ENCODE assay signal across 26 cellular contexts in the genomic region with DNA sequence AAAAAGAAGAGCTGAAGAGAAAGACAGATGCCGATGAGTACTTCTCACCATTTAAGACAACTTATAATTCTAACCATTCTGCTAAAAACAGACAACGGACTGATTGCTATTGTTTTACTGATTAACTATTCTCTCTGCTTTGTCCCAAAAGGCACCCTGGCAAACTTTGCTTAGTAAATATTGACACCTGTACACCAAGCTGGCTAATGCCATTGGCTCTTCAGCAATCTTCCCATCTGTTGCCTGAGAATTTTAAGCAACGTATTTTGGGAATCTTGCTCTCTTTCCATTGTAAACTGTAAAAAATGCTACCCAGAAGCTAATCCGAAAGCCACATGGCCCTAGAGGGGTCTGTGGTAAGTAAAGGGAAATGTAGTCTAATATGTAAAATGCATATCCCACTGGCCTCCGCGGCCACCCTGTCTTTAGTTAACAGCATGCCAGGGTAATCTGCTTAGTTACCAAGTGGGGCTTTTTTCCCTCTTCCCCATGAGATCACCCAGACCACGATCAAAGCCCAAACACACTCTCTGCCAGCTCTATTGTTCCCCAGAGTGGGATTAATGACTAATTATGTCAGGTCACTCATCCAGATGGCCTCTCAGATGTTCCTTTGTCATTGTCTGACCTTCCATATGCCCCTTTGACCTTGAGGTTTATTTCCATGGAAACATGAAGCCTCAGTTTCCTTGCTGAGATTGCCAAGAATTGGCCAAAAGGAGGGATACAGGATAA.
A peak's percentile ranks its signal among the peaks of the same experiment; 100 is the strongest.
DNase-seq lines count a peak whose midpoint lies in the region; ATAC-seq and TF ChIP-seq lines count a peak whose summit lies in the region.
"Had no signal": no experiment of that assay in that cellular context is flagged by ENCODE, and none has a peak within 500 bp of the region (broad histone marks: within the 10 kb centered on the region; RNA-seq: fewer than 3 reads in every experiment).

No MANE protein-coding gene starts in this region.

- peaks cover 4% of the 10 kb centered on the region for H4K20me1 ChIP-seq in neural progenitor cell (ENCODE audit: low read depth)

- H3K27ac ChIP-seq in neural progenitor cell (no peak overlapping the region), tibial nerve (no peak overlapping the region), lower lobe of right lung (no peak overlapping the region)
- H3K27ac ChIP-seq: dorsolateral prefrontal cortex, heart right ventricle, KMS-11, left lung, pancreas had no signal

- H3F3A ChIP-seq in neural progenitor cell (ENCODE audit: low read depth) = peaks cover 15% of the 10 kb centered on the region

- peaks cover 31% of the 10 kb centered on the region for H3K4me1 ChIP-seq in neural progenitor cell
- no peaks in the 10 kb centered on the region for H3K4me1 ChIP-seq in tibial nerve
- H3K4me1 ChIP-seq in lower lobe of right lung = no peaks in the 10 kb centered on the region
- H3K4me1 ChIP-seq: heart right ventricle, left lung, pancreas had no signal

- no peak for ATAC-seq in lower lobe of right lung
- ATAC-seq: heart right ventricle; left lung; natural killer cell treated with Interleukin-12 subunit alpha and Interleukin-12 subunit beta and Interleukin-15 and Interleukin-18, amount 100 ng/mL, for 72 hours; Panc1; pancreas; sciatic nerve had no signal

- H3K9me3 Mint-ChIP-seq in neural progenitor cell (peaks cover 3% of the 10 kb centered on the region), endothelial cell (ENCODE audit: unreplicated experiment) (no peaks in the 10 kb centered on the region)
- H3K9me3 Mint-ChIP-seq: activated CD4-positive, alpha-beta memory T cell treated with anti-CD3 and anti-CD28 coated beads, Interleukin-2, amount 10 ng/mL, durations not matched to agents 7 days and 5 days; CD4-positive, alpha-beta T cell; central memory CD8-positive, alpha-beta T cell had no signal

- H3K4me3 ChIP-seq in neural progenitor cell (no peak overlapping the region), tibial nerve (no peak overlapping the region), lower lobe of right lung (no peak overlapping the region)
- H3K4me3 ChIP-seq: dorsolateral prefrontal cortex, heart right ventricle, left lung, pancreas had no signal

- DNase-seq in HT1080 (ENCODE audit: low read depth) = peak; percentile 12
- DNase-seq in NCI-H524 treated with DMSO at 0.1 percent for 48 hours (lab: John Stamatoyannopoulos, UW) = peak; percentile 86
- DNase-seq in dermis blood vessel endothelial cell = peak; percentile 48
- DNase-seq in neural progenitor cell (ENCODE audit: low spot score) = peak; percentile 82
- DNase-seq in tibial nerve (ENCODE audit: low spot score in 2 of 2) = no peak
- DNase-seq in lower lobe of right lung = no peak
- no peak for DNase-seq in endothelial cell (ENCODE audit: low spot score)
- DNase-seq: activated CD4-positive, alpha-beta memory T cell treated with anti-CD3 and anti-CD28 coated beads, Interleukin-2, amount 10 ng/mL, durations not matched to agents 7 days and 5 days; activated CD4-positive, CD25-positive, alpha-beta regulatory T cell treated with anti-CD3 and anti-CD28 coated beads, Interleukin-2, amount 50 U/mL, for 72 hours; activated effector memory CD4-positive, alpha-beta T cell treated with anti-CD3 and anti-CD28 coated beads, Interleukin-2, amount 50 U/mL, for 16 hours; CD4-positive, alpha-beta T cell; dorsolateral prefrontal cortex; GDM1; heart right ventricle; left lung; midbrain; NCI-H1436 treated with DMSO at 0.1 percent for 48 hours; NK-92 treated with Interleukin-12 subunit alpha and Interleukin-12 subunit beta, amount 100 ng/mL, for 24 hours; pancreas; T-helper 1 cell had no signal

- H3K36me3 ChIP-seq in neural progenitor cell = no peaks in the 10 kb centered on the region
- H3K36me3 ChIP-seq in tibial nerve = no peaks in the 10 kb centered on the region
- H3K36me3 ChIP-seq in lower lobe of right lung = no peaks in the 10 kb centered on the region
- H3K36me3 ChIP-seq: heart right ventricle, left lung, pancreas had no signal

- H3K4me3 Mint-ChIP-seq in neural progenitor cell (no peak overlapping the region), endothelial cell (ENCODE audit: unreplicated experiment) (no peak overlapping the region)
- H3K4me3 Mint-ChIP-seq: activated CD4-positive, alpha-beta memory T cell treated with anti-CD3 and anti-CD28 coated beads, Interleukin-2, amount 10 ng/mL, durations not matched to agents 7 days and 5 days; CD4-positive, alpha-beta T cell; central memory CD8-positive, alpha-beta T cell; natural killer cell treated with Interleukin-12 subunit alpha and Interleukin-12 subunit beta and Interleukin-15 and Interleukin-18, amount 100 ng/mL, for 72 hours; stimulated activated naive CD8-positive, alpha-beta T cell treated with anti-CD3 and anti-CD28 coated beads, Interleukin-15, Interleukin-2, amounts not matched to agents 100 ng/mL and 50 ng/mL, for 24 hours had no signal

- no peak overlapping the region for H3K9ac ChIP-seq in neural progenitor cell
- H3K9ac ChIP-seq: KMS-11 had no signal

- no peak overlapping the region for H3K27ac Mint-ChIP-seq in neural progenitor cell
- H3K27ac Mint-ChIP-seq in endothelial cell (ENCODE audit: unreplicated experiment) = no peak overlapping the region
- H3K27ac Mint-ChIP-seq: activated CD4-positive, alpha-beta memory T cell treated with anti-CD3 and anti-CD28 coated beads, Interleukin-2, amount 10 ng/mL, durations not matched to agents 7 days and 5 days; CD4-positive, alpha-beta T cell; natural killer cell treated with Interleukin-12 subunit alpha and Interleukin-12 subunit beta and Interleukin-15 and Interleukin-18, amount 100 ng/mL, for 72 hours; stimulated activated naive CD8-positive, alpha-beta T cell treated with anti-CD3 and anti-CD28 coated beads, Interleukin-15, Interleukin-2, amounts not matched to agents 100 ng/mL and 50 ng/mL, for 24 hours had no signal

- H3K9me3 ChIP-seq in neural progenitor cell (ENCODE audit: low read depth) (no peaks in the 10 kb centered on the region), tibial nerve (no peaks in the 10 kb centered on the region), lower lobe of right lung (no peaks in the 10 kb centered on the region)
- H3K9me3 ChIP-seq: heart right ventricle, left lung, pancreas had no signal

- peak overlapping the region; percentile 51 for H3K4me2 ChIP-seq in neural progenitor cell
- H3K4me2 ChIP-seq: KMS-11 had no signal

- WGBS in tibial nerve, 2 donors = 64 to 70% methylated on average over 7 of the region's 7 CpGs

- H3K79me2 ChIP-seq in neural progenitor cell (ENCODE audit: low read depth) = no peaks in the 10 kb centered on the region

- TF ChIP-seq EP300 in tibial nerve (IDR thresholded peaks at IDR 0.05) = no peak

- TF ChIP-seq CTCF in neural progenitor cell (IDR thresholded peaks at IDR 0.05) (no peak), tibial nerve (IDR thresholded peaks at IDR 0.05) (no peak), lower lobe of right lung (IDR thresholded peaks at IDR 0.05) (no peak), endothelial cell (IDR thresholded peaks at IDR 0.05; ENCODE audit: unreplicated experiment) (no peak)

- H3K27me3 ChIP-seq in neural progenitor cell (no peaks in the 10 kb centered on the region), tibial nerve (no peaks in the 10 kb centered on the region), lower lobe of right lung (ENCODE audit: low read depth) (no peaks in the 10 kb centered on the region)
- H3K27me3 ChIP-seq: heart right ventricle, left lung, pancreas had no signal

- peaks cover 20% of the 10 kb centered on the region for H3K27me3 Mint-ChIP-seq in neural progenitor cell (ENCODE audit: insufficient read depth, low read depth)
- H3K27me3 Mint-ChIP-seq in endothelial cell (ENCODE audit: unreplicated experiment) = peaks cover 2% of the 10 kb centered on the region
- H3K27me3 Mint-ChIP-seq: CD4-positive, alpha-beta T cell; stimulated activated naive CD8-positive, alpha-beta T cell treated with anti-CD3 and anti-CD28 coated beads, Interleukin-15, Interleukin-2, amounts not matched to agents 100 ng/mL and 50 ng/mL, for 24 hours had no signal

- H2AFZ ChIP-seq in neural progenitor cell (replicated peaks) = no peak overlapping the region

- H3K4me1 Mint-ChIP-seq in neural progenitor cell (peaks cover 26% of the 10 kb centered on the region), endothelial cell (ENCODE audit: unreplicated experiment) (no peaks in the 10 kb centered on the region)
- H3K4me1 Mint-ChIP-seq: activated CD4-positive, alpha-beta memory T cell treated with anti-CD3 and anti-CD28 coated beads, Interleukin-2, amount 10 ng/mL, durations not matched to agents 7 days and 5 days; central memory CD8-positive, alpha-beta T cell had no signal

- intact Hi-C loops in lower lobe of right lung (cut with DNase I) = no loop called here

- no peak for TF ChIP-seq POLR2A in tibial nerve (IDR thresholded peaks at IDR 0.05)

- H3K36me3 Mint-ChIP-seq in neural progenitor cell = no peaks in the 10 kb centered on the region
- no peaks in the 10 kb centered on the region for H3K36me3 Mint-ChIP-seq in endothelial cell (ENCODE audit: low read depth, unreplicated experiment)
- H3K36me3 Mint-ChIP-seq: natural killer cell treated with Interleukin-12 subunit alpha and Interleukin-12 subunit beta and Interleukin-15 and Interleukin-18, amount 100 ng/mL, for 72 hours had no signal

Comparison
In these comparisons a context has a peak if more than half of its experiments do, and no peak if none do; other contexts are left out.
1. DNase-seq: peak in HT1080 (single experiment), NCI-H524 treated with DMSO at 0.1 percent for 48 hours (single experiment), dermis blood vessel endothelial cell (single experiment) and neural progenitor cell (single experiment); none in tibial nerve (0 of 2), lower lobe of right lung (single experiment) and endothelial cell (single experiment).